In genomic region chr17:6485646-6486412, GRCh38 we compare ENCODE assay signal across 1 cellular context.
TF ChIP-seq lines count a peak whose summit lies in the region.

No MANE protein-coding gene starts in this region.

TF ChIP-seq in HepG2, 621 proteins besides CTCF, POLR2A, EP300 and RAD21:
- TF ChIP-seq SP5 (CRISPR knock-in tag; IDR thresholded peaks at IDR 0.05; ENCODE audit: borderline replicate concordance, low read depth), result no peak
- TF ChIP-seq REPIN1 (CRISPR knock-in tag; IDR thresholded peaks at IDR 0.05; ENCODE audit: borderline replicate concordance, low read depth), result no peak
- no peak for TF ChIP-seq ZNF782 (CRISPR knock-in tag; IDR thresholded peaks at IDR 0.05; ENCODE audit: borderline replicate concordance)
- no peak for TF ChIP-seq ZNF136 (CRISPR knock-in tag; IDR thresholded peaks at IDR 0.05; ENCODE audit: low read depth)
- TF ChIP-seq FOXP1 (IDR thresholded peaks at IDR 0.05), result no peak
- no peak for TF ChIP-seq FOXP1 (CRISPR knock-in tag; IDR thresholded peaks at IDR 0.05)
- TF ChIP-seq NBN (conservative IDR thresholded peaks at IDR 0.05), result no peak
- TF ChIP-seq, protein P1, sequence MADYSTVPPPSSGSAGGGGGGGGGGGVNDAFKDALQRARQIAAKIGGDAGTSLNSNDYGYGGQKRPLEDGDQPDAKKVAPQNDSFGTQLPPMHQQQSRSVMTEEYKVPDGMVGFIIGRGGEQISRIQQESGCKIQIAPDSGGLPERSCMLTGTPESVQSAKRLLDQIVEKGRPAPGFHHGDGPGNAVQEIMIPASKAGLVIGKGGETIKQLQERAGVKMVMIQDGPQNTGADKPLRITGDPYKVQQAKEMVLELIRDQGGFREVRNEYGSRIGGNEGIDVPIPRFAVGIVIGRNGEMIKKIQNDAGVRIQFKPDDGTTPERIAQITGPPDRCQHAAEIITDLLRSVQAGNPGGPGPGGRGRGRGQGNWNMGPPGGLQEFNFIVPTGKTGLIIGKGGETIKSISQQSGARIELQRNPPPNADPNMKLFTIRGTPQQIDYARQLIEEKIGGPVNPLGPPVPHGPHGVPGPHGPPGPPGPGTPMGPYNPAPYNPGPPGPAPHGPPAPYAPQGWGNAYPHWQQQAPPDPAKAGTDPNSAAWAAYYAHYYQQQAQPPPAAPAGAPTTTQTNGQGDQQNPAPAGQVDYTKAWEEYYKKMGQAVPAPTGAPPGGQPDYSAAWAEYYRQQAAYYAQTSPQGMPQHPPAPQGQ (CRISPR knock-in tag; IDR thresholded peaks at IDR 0.05; ENCODE audit: borderline replicate concordance), result no peak
- no peak for TF ChIP-seq ZBTB40 (IDR thresholded peaks at IDR 0.05)
- peak; percentile 90 for TF ChIP-seq ZBTB40 (CRISPR knock-in tag; IDR thresholded peaks at IDR 0.05)
- TF ChIP-seq ZFP36L1 (CRISPR knock-in tag; IDR thresholded peaks at IDR 0.05), result no peak
